9 cellular contexts compared by ENCODE assay signal in genomic region chr5:166270712-166271111, GRCh38.
"Had no signal": no experiment of that assay in that cellular context is flagged by ENCODE, and none has a peak within 500 bp of the region (broad histone marks: within the 10 kb centered on the region; RNA-seq: fewer than 3 reads in every experiment).

No MANE protein-coding gene starts in this region.

- H3K4me2 ChIP-seq: GM23338 had no signal

- H3K27ac ChIP-seq: GM23248 had no signal

- ATAC-seq: GM23338, HCT116 had no signal

- DNase-seq: GM23248, GOT3, H7, H9, HCEC 1CT, HFFc6 had no signal

- H3K9me3 ChIP-seq: HAP-1 had no signal

- H2AFZ ChIP-seq: GM23248, GM23338 had no signal

- H3K36me3 ChIP-seq: HAP-1 had no signal

- H3K4me3 ChIP-seq: GM23248, GM23338, HAP-1 had no signal

- H3K9ac ChIP-seq: GM23248 had no signal
